In the genomic region with DNA sequence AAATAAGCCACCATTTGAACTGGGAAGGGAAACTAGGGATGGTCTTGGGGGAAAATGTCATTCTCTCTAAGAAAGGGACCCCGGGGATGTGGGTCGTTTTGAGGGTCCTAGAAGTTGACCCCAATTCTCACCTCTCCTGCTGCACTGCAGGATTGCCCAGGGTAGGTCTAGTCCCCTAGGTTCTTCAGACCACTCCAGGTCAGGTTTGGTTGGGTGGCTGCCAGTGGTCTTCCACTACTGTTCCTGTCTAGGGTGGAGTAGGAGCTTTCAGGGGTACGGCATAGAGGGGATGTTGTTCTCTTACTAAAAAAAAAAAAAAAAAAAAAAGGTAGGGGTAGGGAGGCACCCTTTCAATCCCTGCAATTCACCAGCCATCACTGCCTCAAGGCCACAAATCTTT, we compare ENCODE assay signal across 19 cellular contexts. TPM values are rescaled to one million over a fixed set of nuclear protein-coding genes. Genes with fewer than 3 reads are reported as not detected.
A peak's percentile ranks its signal among the peaks of the same experiment; 100 is the strongest.
DNase-seq lines count a peak whose midpoint lies in the region; ATAC-seq and TF ChIP-seq lines count a peak whose summit lies in the region.
"Had no signal": no experiment of that assay in that cellular context is flagged by ENCODE, and none has a peak within 500 bp of the region (broad histone marks: within the 10 kb centered on the region; RNA-seq: fewer than 3 reads in every experiment).

No MANE protein-coding gene starts in this region.

- TF ChIP-seq CTCF in HFF-Myc (IDR thresholded peaks at IDR 0.05; ENCODE audit: low read depth, low read length, missing control alignments): no peak
- TF ChIP-seq CTCF in adrenal gland (IDR thresholded peaks at IDR 0.05): no peak
- TF ChIP-seq CTCF in kidney epithelial cell (IDR thresholded peaks at IDR 0.05; ENCODE audit: insufficient read depth, low read length, poor library complexity, severe bottlenecking): no peak
- TF ChIP-seq CTCF in thoracic aorta (IDR thresholded peaks at IDR 0.05): no peak
- TF ChIP-seq CTCF in GM10266 (IDR thresholded peaks at IDR 0.05; ENCODE audit: control insufficient read depth, insufficient read depth, low read depth, missing control alignments): no peak

- H3K27ac ChIP-seq in adrenal gland: peak overlapping the region in 4 of 5 donors; percentile 86 to 96 (median 93)
- peak overlapping the region in 1 of 2 donors; percentile 56 for H3K27ac ChIP-seq in thoracic aorta
- H3K27ac ChIP-seq in caudate nucleus (ENCODE audit: low read depth, low read length): no peak overlapping the region
- H3K27ac ChIP-seq: gastroesophageal sphincter, HL-60, KMS-11, spleen, stomach had no signal

- intact Hi-C loops in adrenal gland (cut with DNase I): no loop called here

- TF ChIP-seq POLR2A in adrenal gland (IDR thresholded peaks at IDR 0.05): no peak

- H3K4me1 ChIP-seq in adrenal gland (replicated peaks in 1 of 2): peaks cover 11 to 15% of the 10 kb centered on the region in 2 donors
- H3K4me1 ChIP-seq in thoracic aorta (ENCODE audit: control insufficient read depth in 1 of 2, low read depth in 2 of 2): peaks cover 14 to 21% of the 10 kb centered on the region in 2 donors

- no peak for ATAC-seq in thoracic aorta (ENCODE audit: insufficient number of reproducible peaks, low FRiP score, low read depth)
- ATAC-seq: activated CD4-positive, alpha-beta T cell treated with anti-CD3 and anti-CD28 coated beads for 36 hours; gastroesophageal sphincter; T-helper 17 cell had no signal

- no peak for DNase-seq in HFF-Myc (ENCODE audit: extremely low read depth, low read depth)
- DNase-seq in adrenal gland: no peak
- DNase-seq in kidney epithelial cell (ENCODE audit: low read depth): no peak
- no peak for DNase-seq in thoracic aorta (ENCODE audit: low spot score)
- DNase-seq in stimulated activated naive CD4-positive, alpha-beta T cell (lab: John Stamatoyannopoulos, UW): no peak
- DNase-seq in GM10266 (ENCODE audit: extremely low spot score): no peak
- DNase-seq in T1000 (lab: John Stamatoyannopoulos, UW): no peak
- no peak for DNase-seq in caudate nucleus (lab: John Stamatoyannopoulos, UW)
- DNase-seq: activated CD4-positive, alpha-beta T cell treated with anti-CD3 and anti-CD28 coated beads for 36 hours; activated naive CD4-positive, alpha-beta T cell treated with anti-CD3 and anti-CD28 coated beads, Interleukin-2, amount 50 U/mL, for 16 hours; CD4-positive, alpha-beta memory T cell; occipital lobe; spleen; stomach; T-helper 17 cell had no signal

- H3K9me3 ChIP-seq in adrenal gland (replicated peaks in 1 of 3) (no peaks in the 10 kb centered on the region), thoracic aorta (no peaks in the 10 kb centered on the region)
- H3K9me3 ChIP-seq: gastroesophageal sphincter, spleen had no signal

- 29 to 46% (median 38%) methylated on average over 3 of the region's 3 CpGs for WGBS in adrenal gland, 4 donors

- H3K27me3 ChIP-seq in adrenal gland (no peaks in the 10 kb centered on the region), kidney epithelial cell (ENCODE audit: control insufficient read depth, insufficient read depth, low read length) (peaks cover 17% of the 10 kb centered on the region), thoracic aorta (replicated peaks; ENCODE audit: insufficient read depth) (no peaks in the 10 kb centered on the region)

- H3K36me3 ChIP-seq in adrenal gland (replicated peaks in 1 of 2): no peaks in the 10 kb centered on the region
- H3K36me3 ChIP-seq in kidney epithelial cell (ENCODE audit: control insufficient read depth, insufficient read depth, low read length): no peaks in the 10 kb centered on the region
- no peaks in the 10 kb centered on the region for H3K36me3 ChIP-seq in thoracic aorta
- H3K36me3 ChIP-seq: gastroesophageal sphincter, spleen, stomach had no signal

- H3K4me3 ChIP-seq in HFF-Myc (replicated peaks; ENCODE audit: low read depth, low read length) (peak overlapping the region; percentile 52), adrenal gland (peak overlapping the region in 2 of 4 donors; percentile 46 to 73), kidney epithelial cell (ENCODE audit: low read depth, low read length) (peak overlapping the region; percentile 49), thoracic aorta (peak overlapping the region; percentile 69)

RNA-seq across cellular contexts. Expression of a gene that starts 7.3 kb away (rescaled TPM):
- 1 to 10 TPM; 1.8 to 8.3 (median 4.4) TPM for total RNA-seq in adrenal gland
- polyA plus RNA-seq in adrenal gland: 1 to 10 TPM; 3.3 to 7.4 (median 3.4) TPM
- 0.41 and 0.67 TPM in 2 replicates for total RNA-seq in kidney epithelial cell
- not detected for total RNA-seq in thoracic aorta
- total RNA-seq: activated CD4-positive, alpha-beta T cell treated with anti-CD3 and anti-CD28 coated beads for 36 hours; bronchial epithelial cell; CD4-positive, alpha-beta memory T cell; occipital lobe; spleen; stomach; T-helper 17 cell had no signal
- polyA plus RNA-seq: CD4-positive, alpha-beta memory T cell had no signal

RNA-seq across cellular contexts. Expression of a gene that starts 12.2 kb away (rescaled TPM):
- total RNA-seq in adrenal gland: 10 to 100 TPM in 4 of 8 donors, 1 to 10 TPM in 4; 1.5 to 20.3 (median 9.4) TPM
- 10 to 100 TPM; 19.9 to 23.1 (median 21.2) TPM for polyA plus RNA-seq in adrenal gland
- total RNA-seq in kidney epithelial cell: 1.1 and 1.8 TPM in 2 replicates
- total RNA-seq in thoracic aorta: not detected
- total RNA-seq: activated CD4-positive, alpha-beta T cell treated with anti-CD3 and anti-CD28 coated beads for 36 hours; bronchial epithelial cell; CD4-positive, alpha-beta memory T cell; occipital lobe; T-helper 17 cell had no signal
- polyA plus RNA-seq: CD4-positive, alpha-beta memory T cell had no signal

RNA-seq across cellular contexts. Expression of a gene that starts 16.1 kb away (rescaled TPM):
- total RNA-seq in adrenal gland (1 to 10 TPM in 7 of 8 donors, not detected in 1; 1.2 to 5.6 (median 2.7) TPM), kidney epithelial cell (12.3 and 15.5 TPM in 2 replicates), thoracic aorta (not detected)
- 10 to 100 TPM in 1 of 3 donors, 1 to 10 TPM in 2; 5.6 to 12.1 (median 7.3) TPM for polyA plus RNA-seq in adrenal gland
- total RNA-seq: activated CD4-positive, alpha-beta T cell treated with anti-CD3 and anti-CD28 coated beads for 36 hours; bronchial epithelial cell; CD4-positive, alpha-beta memory T cell; gastroesophageal sphincter; occipital lobe; spleen; stomach; T-helper 17 cell had no signal
- polyA plus RNA-seq: CD4-positive, alpha-beta memory T cell had no signal

RNA-seq across cellular contexts. Expression of a gene that starts 16.8 kb away (rescaled TPM):
- total RNA-seq in adrenal gland (1 to 10 TPM in 3 of 8 donors, under 1 TPM in 5; 0.36 to 1.9 (median 0.91) TPM), kidney epithelial cell (0.50 TPM in 1 of 2 replicates, not detected in the other), thoracic aorta (1 to 10 TPM in 1 of 2 donors, not detected in 1; 1.8 TPM)
- polyA plus RNA-seq in adrenal gland: 1 to 10 TPM in 1 of 3 donors, under 1 TPM in 2; 0.48 to 1.3 (median 0.51) TPM
- total RNA-seq: activated CD4-positive, alpha-beta T cell treated with anti-CD3 and anti-CD28 coated beads for 36 hours; bronchial epithelial cell; CD4-positive, alpha-beta memory T cell; occipital lobe; spleen; stomach; T-helper 17 cell had no signal
- polyA plus RNA-seq: CD4-positive, alpha-beta memory T cell had no signal

RNA-seq across cellular contexts. Expression of a gene that starts 31.1 kb away (rescaled TPM):
- 1 to 10 TPM in 4 of 8 donors, under 1 TPM in 2, not detected in 2; 0.68 to 4.5 (median 2.3) TPM for total RNA-seq in adrenal gland
- 1 to 10 TPM in 1 of 3 donors, under 1 TPM in 2; 0.34 to 1.5 (median 0.72) TPM for polyA plus RNA-seq in adrenal gland
- 5.9 and 9.2 TPM in 2 replicates for total RNA-seq in kidney epithelial cell
- total RNA-seq in thoracic aorta: not detected
- total RNA-seq: activated CD4-positive, alpha-beta T cell treated with anti-CD3 and anti-CD28 coated beads for 36 hours; bronchial epithelial cell; CD4-positive, alpha-beta memory T cell; gastroesophageal sphincter; occipital lobe; spleen; stomach; T-helper 17 cell had no signal
- polyA plus RNA-seq: CD4-positive, alpha-beta memory T cell; spleen; stomach had no signal
